Comparison of ENCODE assay signal across 8 cellular contexts in the genomic region with DNA sequence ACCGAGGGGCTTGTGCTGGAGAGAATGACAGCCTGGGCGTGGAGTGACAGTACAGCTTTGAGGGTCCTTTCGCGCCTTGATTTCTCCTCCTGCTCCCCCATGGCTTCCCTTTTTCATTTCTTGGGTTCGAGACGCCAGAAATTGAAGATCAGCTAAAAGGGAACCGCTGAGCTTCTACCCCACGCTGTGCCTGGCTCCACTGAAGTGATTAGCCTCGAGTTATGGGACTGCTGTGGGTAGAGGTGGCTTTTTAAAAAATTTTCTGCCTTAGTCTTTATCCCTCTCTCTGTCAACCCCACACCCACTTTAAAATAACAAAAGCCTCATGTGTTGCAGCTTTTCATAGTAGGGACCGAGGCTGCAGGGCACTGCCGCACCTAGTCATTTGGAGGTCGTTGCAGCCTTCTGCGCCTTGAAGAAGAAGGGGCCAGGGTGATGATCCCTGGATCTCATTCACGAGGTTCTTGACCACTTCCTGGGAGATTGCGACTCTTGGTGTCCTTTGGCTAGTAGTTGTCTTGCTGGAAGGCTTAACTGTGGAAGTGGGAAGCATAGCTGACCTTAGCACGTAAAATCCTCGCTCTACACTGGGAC. TPM values are rescaled to one million over a fixed set of nuclear protein-coding genes. Genes with fewer than 3 reads are reported as not detected.
DNase-seq lines count a peak whose midpoint lies in the region; ATAC-seq, FAIRE-seq and TF ChIP-seq lines count a peak whose summit lies in the region.

No MANE protein-coding gene starts in this region.

- H3K4ac ChIP-seq in mesendoderm (ENCODE audit: low read depth, low read length): no peak overlapping the region

- H3K79me1 ChIP-seq in mesendoderm (ENCODE audit: low read length): peaks cover 8% of the 10 kb centered on the region

- peak overlapping the region; percentile 21 for H4K5ac ChIP-seq in mesendoderm (ENCODE audit: low read length)

- TF ChIP-seq CTCF in AG10803 (conservative IDR thresholded peaks at IDR 0.05; ENCODE audit: low read length): no peak
- no peak for TF ChIP-seq CTCF in dorsolateral prefrontal cortex (IDR thresholded peaks at IDR 0.05 in 54 of 56, conservative IDR thresholded peaks at IDR 0.05 in 2 of 56; ENCODE audit: low read depth in 1 of 56, partially characterized antibody in 56 of 56)
- no peak for TF ChIP-seq CTCF in upper lobe of right lung (IDR thresholded peaks at IDR 0.05)
- no peak for TF ChIP-seq CTCF in D721Med (IDR thresholded peaks at IDR 0.05; ENCODE audit: insufficient read depth, missing control alignments)

- peak overlapping the region; percentile 95 for H3K56ac ChIP-seq in mesendoderm (ENCODE audit: low read length)

- no peak overlapping the region for H2AK5ac ChIP-seq in mesendoderm (ENCODE audit: low read length)

- WGBS in mesendoderm (ENCODE audit: extremely low coverage, insufficient coverage, low lambda C conversion rate): no CpG with 5 or more reads among the region's 17 CpGs

- H4K8ac ChIP-seq in mesendoderm (ENCODE audit: low read depth, low read length): no peak overlapping the region

- peaks cover 8% of the 10 kb centered on the region for H3K79me2 ChIP-seq in mesendoderm (ENCODE audit: control insufficient read depth, insufficient read depth, low read length)

- H3K9me3 ChIP-seq in upper lobe of right lung: no peaks in the 10 kb centered on the region

- no peak overlapping the region for H2BK5ac ChIP-seq in mesendoderm (ENCODE audit: low read length)

- peak overlapping the region; percentile 95 for H3K4me3 ChIP-seq in AG10803 (ENCODE audit: low read length)
- peak overlapping the region; percentile 66 to 97 (median 88) for H3K4me3 ChIP-seq in dorsolateral prefrontal cortex
- H3K4me3 ChIP-seq in mesendoderm (ENCODE audit: low read length): peak overlapping the region; percentile 93
- peak overlapping the region; percentile 84 for H3K4me3 ChIP-seq in upper lobe of right lung

- H2BK15ac ChIP-seq in mesendoderm (replicated peaks; ENCODE audit: low read depth): no peak overlapping the region

- H3K9ac ChIP-seq in mesendoderm (ENCODE audit: low read length): peak overlapping the region; percentile 90

- DNase-seq in AG10803 (ENCODE audit: low read depth) (peak; percentile 33), RPMI7951 (ENCODE audit: low read depth) (peak; percentile 44), dorsolateral prefrontal cortex (peak in 2 of 10 donors; percentile 3 to 6), mesendoderm (peak; percentile 33), upper lobe of right lung (no peak), D721Med (ENCODE audit: insufficient read length, low spot score) (no peak)

- H3K27ac ChIP-seq in dorsolateral prefrontal cortex: peak overlapping the region in 51 of 59 donors; percentile 18 to 98 (median 91)
- H3K27ac ChIP-seq in mesendoderm (ENCODE audit: low read depth, low read length): no peak overlapping the region
- H3K27ac ChIP-seq in upper lobe of right lung: peak overlapping the region; percentile 96

- H2BK120ac ChIP-seq in mesendoderm (ENCODE audit: low read depth, low read length): no peak overlapping the region

- H3K27me3 ChIP-seq in dorsolateral prefrontal cortex: no peaks in the 10 kb centered on the region
- H3K27me3 ChIP-seq in mesendoderm (ENCODE audit: insufficient read depth, low read length, poor library complexity): no peaks in the 10 kb centered on the region
- H3K27me3 ChIP-seq in upper lobe of right lung: no peaks in the 10 kb centered on the region

- H3K23ac ChIP-seq in mesendoderm (ENCODE audit: low read length): no peak overlapping the region

- ATAC-seq in GM19455 (IDR thresholded peaks at IDR 0.05; ENCODE audit: unreplicated experiment): peak; percentile 0
- ATAC-seq in upper lobe of right lung: peak; percentile 4
- ATAC-seq in HG02840 (IDR thresholded peaks at IDR 0.05; ENCODE audit: low FRiP score, unreplicated experiment): no peak

- no peaks in the 10 kb centered on the region for H3K4me1 ChIP-seq in mesendoderm (ENCODE audit: control insufficient read depth, low read depth, low read length)
- peaks cover 18% of the 10 kb centered on the region for H3K4me1 ChIP-seq in upper lobe of right lung

- H3K4me2 ChIP-seq in mesendoderm (ENCODE audit: low read length): peak overlapping the region; percentile 89

- intact Hi-C loops in dorsolateral prefrontal cortex (cut with DNase I) (loop anchor here in 1 of 2 donors (10.0 kb wide), 1 partner anchor 336 kb away; no protein-coding TSS in a partner anchor), upper lobe of right lung (cut with DNase I) (no loop called here)

- H3K18ac ChIP-seq in mesendoderm (ENCODE audit: low read length): no peak overlapping the region

- H3K36me3 ChIP-seq in mesendoderm (ENCODE audit: control insufficient read depth, insufficient read depth, low read length) (no peaks in the 10 kb centered on the region), upper lobe of right lung (no peaks in the 10 kb centered on the region)

- FAIRE-seq in D721Med (lab: Jason Lieb, UNC): no peak

RNA-seq across cellular contexts. Expression of gene PPIP5K2, which starts 0.6 kb away (rescaled TPM):
- 63.3 and 72.3 TPM in 2 replicates for total RNA-seq in RPMI7951 (2014; rRNA removed; shearing (Covaris generic))
- 10 to 100 TPM; 44.0 to 92.9 (median 74.6) TPM for total RNA-seq in dorsolateral prefrontal cortex
- 30.8 TPM for polyA plus RNA-seq in mesendoderm (2013, experiment 1 of 2)
- polyA plus RNA-seq in mesendoderm (2013, experiment 2 of 2): 31.8 TPM
- total RNA-seq in upper lobe of right lung: 53.3 TPM

RNA-seq across cellular contexts. Expression of gene GIN1, which starts 0.8 kb away (rescaled TPM):
- 4.6 and 10.5 TPM in 2 replicates for total RNA-seq in RPMI7951 (2014; rRNA removed; shearing (Covaris generic))
- 10 to 100 TPM in 100 of 120 experiments, 1 to 10 TPM in 20; 6.3 to 18.9 (median 12.1) TPM for total RNA-seq in dorsolateral prefrontal cortex
- polyA plus RNA-seq in mesendoderm (2013, experiment 1 of 2): 6.2 TPM
- polyA plus RNA-seq in mesendoderm (2013, experiment 2 of 2): 5.9 TPM
- 6.7 TPM for total RNA-seq in upper lobe of right lung

Comparison
In these comparisons a context has a peak if more than half of its experiments do, and no peak if none do; other contexts are left out.
1. DNase-seq: peak in AG10803 (single experiment), RPMI7951 (single experiment) and mesendoderm (single experiment); none in upper lobe of right lung (single experiment) and D721Med (single experiment).
2. Peak in every context shown above with its lines, with median percentiles within 50 percentile points of each other: H3K4me3 ChIP-seq.